ENCODE assay signal across 1 cellular context in the genomic region with DNA sequence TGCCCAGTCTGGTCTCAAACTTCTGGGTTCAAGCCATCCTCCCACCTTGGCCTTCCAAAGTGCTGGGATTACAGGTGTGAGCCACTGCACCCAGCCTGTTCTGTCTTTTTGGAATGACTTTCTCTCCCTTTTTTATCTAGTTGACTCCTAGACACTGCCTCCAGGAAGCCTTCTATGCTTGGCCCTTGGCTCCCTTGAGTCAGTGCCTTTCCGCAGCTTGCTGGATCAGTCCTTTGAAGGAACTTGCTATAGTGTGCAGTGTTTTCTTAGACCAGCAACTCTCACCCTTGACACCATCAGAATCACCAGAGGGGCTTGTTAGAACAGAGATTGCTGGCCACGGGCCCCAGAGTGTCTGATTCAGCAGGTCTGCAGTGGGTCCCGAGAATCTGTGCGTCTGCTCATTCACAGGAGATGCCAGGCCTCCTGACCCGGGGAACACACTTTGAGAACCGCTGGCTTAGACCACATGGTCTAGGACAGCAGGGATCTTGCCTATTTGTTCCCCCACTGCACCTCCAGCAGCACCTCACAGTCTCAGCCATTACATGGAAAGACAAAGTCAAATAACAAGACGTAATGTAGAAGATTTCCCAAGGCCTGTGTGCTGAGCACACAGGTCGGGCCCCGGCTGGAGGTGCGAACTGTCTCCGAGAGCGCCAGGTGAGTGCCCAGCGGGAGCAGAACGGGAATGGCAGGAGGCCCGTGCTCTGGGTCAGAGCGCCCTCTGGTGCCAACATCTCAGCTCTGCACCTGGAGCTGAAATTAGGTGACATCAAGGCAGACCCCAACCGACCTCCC.
TF ChIP-seq lines count a peak whose summit lies in the region.

No MANE protein-coding gene starts in this region.

TF ChIP-seq in HEK293, 187 proteins besides CTCF, POLR2A, EP300 and RAD21 (continued from another document):
- TF ChIP-seq ZNF146 (tag by site-specific recombination; IDR thresholded peaks at IDR 0.05) (no peak), ZNF513 (tag by site-specific recombination; IDR thresholded peaks at IDR 0.05) (no peak)
